In the genomic region with DNA sequence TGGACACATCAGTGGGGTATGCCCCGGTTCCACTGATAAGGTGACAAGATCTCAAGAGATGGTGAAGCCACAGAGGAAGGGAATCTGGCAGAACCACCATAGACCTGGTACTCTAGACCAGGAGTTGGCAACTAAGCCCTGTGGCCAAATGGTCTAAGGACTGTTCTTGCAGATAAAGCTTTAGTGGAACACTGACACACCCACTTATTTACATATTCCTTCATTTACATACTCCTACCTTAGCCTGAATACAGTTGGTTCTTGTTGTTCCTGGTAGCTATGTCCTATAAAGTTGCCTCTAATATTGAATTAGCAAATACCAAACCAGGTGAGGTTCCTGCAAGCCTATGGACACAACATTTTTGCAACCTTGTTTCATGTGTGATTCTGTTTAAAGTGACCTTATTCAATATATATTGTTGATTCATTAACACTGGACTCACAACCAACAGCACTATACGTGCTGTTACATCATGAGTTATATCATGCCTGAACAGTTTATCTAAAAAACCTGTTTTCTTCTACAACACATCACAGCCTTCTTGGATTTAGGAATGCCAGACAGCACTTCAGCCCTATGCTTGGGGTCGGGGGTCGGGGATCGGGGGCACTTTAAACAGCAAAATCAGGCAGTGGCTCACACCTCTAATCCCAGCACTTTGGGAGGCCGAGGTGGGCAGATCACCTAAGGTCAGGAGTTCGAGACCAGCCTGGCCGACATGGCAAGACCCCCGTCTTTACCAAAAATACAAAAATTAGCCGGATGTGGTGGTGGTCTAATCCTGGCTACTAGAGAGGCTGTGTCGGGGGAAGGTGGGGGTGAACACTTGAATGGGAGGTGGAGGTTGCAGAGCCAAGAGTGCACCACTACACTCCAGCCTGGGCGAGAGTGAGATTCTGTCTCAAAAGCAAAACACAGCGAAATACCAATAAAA, we compare ENCODE assay signal across 14 cellular contexts. TPM values are rescaled to one million over a fixed set of nuclear protein-coding genes. Genes with fewer than 3 reads are reported as not detected.
DNase-seq lines count a peak whose midpoint lies in the region; ATAC-seq and TF ChIP-seq lines count a peak whose summit lies in the region.
"Had no signal": no experiment of that assay in that cellular context is flagged by ENCODE, and none has a peak within 500 bp of the region (broad histone marks: within the 10 kb centered on the region; RNA-seq: fewer than 3 reads in every experiment).

No MANE protein-coding gene starts in this region.

- H3K4me3 Mint-ChIP-seq in activated T-cell treated with anti-CD3 and anti-CD28 coated beads, Interleukin-2, amount 50 U/mL, for 24 hours: peak overlapping the region; percentile 95
- H3K4me3 Mint-ChIP-seq in activated T-helper 2 cell treated with anti-CD3 and anti-CD28 coated beads, Interferon-gamma antibody, Interleukin-2, Interleukin-4, amounts not matched to agents 10 μg/mL and 5 μg/mL and 100 μg/mL, durations not matched to agents 14 hours and 24 hours and 36 hours (ENCODE audit: low read depth): no peak overlapping the region
- peak overlapping the region; percentile 38 for H3K4me3 Mint-ChIP-seq in progenitor cell of endocrine pancreas (ENCODE audit: low read depth)

- 83 to 86% methylated on average over 13 of the region's 13 CpGs for WGBS in body of pancreas, 2 donors

- no peak for DNase-seq in activated T-cell treated with anti-CD3 and anti-CD28 coated beads, Interleukin-2, amount 50 U/mL, for 24 hours
- DNase-seq in activated T-cell treated with anti-CD3 and anti-CD28 coated beads, Interleukin-2, amount 50 U/mL, for 48 hours: no peak
- DNase-seq in NCI-H2029 treated with DMSO at 0.1 percent for 48 hours (lab: John Stamatoyannopoulos, UW): peak; percentile 25
- no peak for DNase-seq in activated T-helper 2 cell treated with anti-CD3 and anti-CD28 coated beads, Interferon-gamma antibody, Interleukin-2, Interleukin-4, amounts not matched to agents 10 μg/mL and 5 μg/mL and 100 μg/mL, durations not matched to agents 14 hours and 24 hours and 36 hours (ENCODE audit: low spot score)
- DNase-seq in progenitor cell of endocrine pancreas (ENCODE audit: low spot score, unreplicated experiment): no peak
- no peak for DNase-seq in BE2C
- DNase-seq in body of pancreas: no peak
- DNase-seq: foreskin melanocyte, GF-D8, HCEC 1CT, naive B cell, NCI-H2227 treated with DMSO at 0.1 percent for 48 hours had no signal

- no peaks in the 10 kb centered on the region for H3K27me3 Mint-ChIP-seq in activated T-cell treated with anti-CD3 and anti-CD28 coated beads, Interleukin-2, amount 50 U/mL, for 24 hours
- H3K27me3 Mint-ChIP-seq in activated T-helper 2 cell treated with anti-CD3 and anti-CD28 coated beads, Interferon-gamma antibody, Interleukin-2, Interleukin-4, amounts not matched to agents 10 μg/mL and 5 μg/mL and 100 μg/mL, durations not matched to agents 14 hours and 24 hours and 36 hours (ENCODE audit: low read depth): no peaks in the 10 kb centered on the region
- no peaks in the 10 kb centered on the region for H3K27me3 Mint-ChIP-seq in progenitor cell of endocrine pancreas
- H3K27me3 Mint-ChIP-seq: naive B cell had no signal

- peak overlapping the region; percentile 56 for H3K27ac Mint-ChIP-seq in activated T-cell treated with anti-CD3 and anti-CD28 coated beads, Interleukin-2, amount 50 U/mL, for 24 hours
- peak overlapping the region; percentile 59 for H3K27ac Mint-ChIP-seq in activated T-helper 2 cell treated with anti-CD3 and anti-CD28 coated beads, Interferon-gamma antibody, Interleukin-2, Interleukin-4, amounts not matched to agents 10 μg/mL and 5 μg/mL and 100 μg/mL, durations not matched to agents 14 hours and 24 hours and 36 hours
- no peak overlapping the region for H3K27ac Mint-ChIP-seq in progenitor cell of endocrine pancreas

- H3K9me3 ChIP-seq in BE2C (no peaks in the 10 kb centered on the region), body of pancreas (no peaks in the 10 kb centered on the region)

- ATAC-seq in HG03354 (IDR thresholded peaks at IDR 0.05; ENCODE audit: poor library complexity, severe bottlenecking, unreplicated experiment) (no peak), body of pancreas (no peak)

- intact Hi-C loops in activated T-helper 2 cell treated with anti-CD3 and anti-CD28 coated beads, Interferon-gamma antibody, Interleukin-2, Interleukin-4, amounts not matched to agents 10 μg/mL and 5 μg/mL and 100 μg/mL, durations not matched to agents 14 hours and 24 hours and 36 hours (cut with micrococcal nuclease): loop anchor here (5.0 kb wide), 3 partner anchors 65 to 585 kb away; partner anchors contain the start of genes CMTR1 and MDGA1
- intact Hi-C loops in body of pancreas (cut with DNase I): no loop called here

- H3K4me1 ChIP-seq in BE2C: peaks cover 17% of the 10 kb centered on the region
- peaks cover 9% of the 10 kb centered on the region for H3K4me1 ChIP-seq in body of pancreas

- H3K36me3 Mint-ChIP-seq in activated T-cell treated with anti-CD3 and anti-CD28 coated beads, Interleukin-2, amount 50 U/mL, for 24 hours (ENCODE audit: low read depth): peaks cover 32% of the 10 kb centered on the region
- H3K36me3 Mint-ChIP-seq in activated T-helper 2 cell treated with anti-CD3 and anti-CD28 coated beads, Interferon-gamma antibody, Interleukin-2, Interleukin-4, amounts not matched to agents 10 μg/mL and 5 μg/mL and 100 μg/mL, durations not matched to agents 14 hours and 24 hours and 36 hours (ENCODE audit: low read depth): peaks cover 38% of the 10 kb centered on the region
- H3K36me3 Mint-ChIP-seq in progenitor cell of endocrine pancreas (ENCODE audit: insufficient read depth): no peaks in the 10 kb centered on the region
- H3K36me3 Mint-ChIP-seq: naive B cell had no signal

- H3K27me3 ChIP-seq in BE2C (no peaks in the 10 kb centered on the region), body of pancreas (no peaks in the 10 kb centered on the region)

- peaks cover 96% of the 10 kb centered on the region for H3K4me1 Mint-ChIP-seq in activated T-cell treated with anti-CD3 and anti-CD28 coated beads, Interleukin-2, amount 50 U/mL, for 24 hours (ENCODE audit: low read depth)
- H3K4me1 Mint-ChIP-seq in activated T-helper 2 cell treated with anti-CD3 and anti-CD28 coated beads, Interferon-gamma antibody, Interleukin-2, Interleukin-4, amounts not matched to agents 10 μg/mL and 5 μg/mL and 100 μg/mL, durations not matched to agents 14 hours and 24 hours and 36 hours (ENCODE audit: low read depth): peaks cover 55% of the 10 kb centered on the region
- H3K4me1 Mint-ChIP-seq in progenitor cell of endocrine pancreas (ENCODE audit: low read depth): peaks cover 11% of the 10 kb centered on the region

- H3K27ac ChIP-seq in body of pancreas: no peak overlapping the region
- H3K27ac ChIP-seq: SK-N-MC had no signal

- H3K36me3 ChIP-seq in BE2C (no peaks in the 10 kb centered on the region), body of pancreas (replicated peaks in 1 of 2; ENCODE audit: insufficient read depth in 1 of 2, low read depth in 2 of 2) (no peaks in the 10 kb centered on the region)

- H3K4me3 ChIP-seq in BE2C (ENCODE audit: low read depth, low read length) (no peak overlapping the region), body of pancreas (no peak overlapping the region)
- H3K4me3 ChIP-seq: SK-N-MC had no signal

- no peak for TF ChIP-seq POLR2A in body of pancreas (IDR thresholded peaks at IDR 0.05)

- no peak for TF ChIP-seq CTCF in progenitor cell of endocrine pancreas (IDR thresholded peaks at IDR 0.05; ENCODE audit: unreplicated experiment)
- no peak for TF ChIP-seq CTCF in BE2C (IDR thresholded peaks at IDR 0.05; ENCODE audit: low read depth, low read length)
- no peak for TF ChIP-seq CTCF in body of pancreas (IDR thresholded peaks at IDR 0.05)

- peaks cover 3% of the 10 kb centered on the region for H3K9me3 Mint-ChIP-seq in activated T-cell treated with anti-CD3 and anti-CD28 coated beads, Interleukin-2, amount 50 U/mL, for 24 hours
- H3K9me3 Mint-ChIP-seq in activated T-helper 2 cell treated with anti-CD3 and anti-CD28 coated beads, Interferon-gamma antibody, Interleukin-2, Interleukin-4, amounts not matched to agents 10 μg/mL and 5 μg/mL and 100 μg/mL, durations not matched to agents 14 hours and 24 hours and 36 hours: no peaks in the 10 kb centered on the region
- no peaks in the 10 kb centered on the region for H3K9me3 Mint-ChIP-seq in progenitor cell of endocrine pancreas (ENCODE audit: low read depth)
- H3K9me3 Mint-ChIP-seq: naive B cell had no signal

RNA-seq across cellular contexts. Expression of gene CCDC167, which starts 2.5 kb away (rescaled TPM):
- 69.8 and 76.9 TPM in 2 replicates for total RNA-seq in activated T-helper 2 cell treated with anti-CD3 and anti-CD28 coated beads, Interferon-gamma antibody, Interleukin-2, Interleukin-4, amounts not matched to agents 10 μg/mL and 5 μg/mL and 100 μg/mL, durations not matched to agents 14 hours and 24 hours and 36 hours
- total RNA-seq in progenitor cell of endocrine pancreas (44.1 and 44.9 TPM in 2 replicates), body of pancreas (10 to 100 TPM in 1 of 2 donors, 1 to 10 TPM in 1; 7.6 to 10.9 TPM)
- polyA plus RNA-seq in BE2C (2012; ENCODE audit: insufficient read depth, insufficient read length, low read depth): 60.2 TPM
